ENCODE assay signal across 1 cellular context in genomic region chr1:212242288-212242984, GRCh38.
TF ChIP-seq lines count a peak whose summit lies in the region.

No MANE protein-coding gene starts in this region.

TF ChIP-seq in HepG2, 621 proteins besides CTCF, POLR2A, EP300 and RAD21 (continued from another document and continues in another):
- no peak for TF ChIP-seq ZBTB4 (CRISPR knock-in tag; IDR thresholded peaks at IDR 0.05; ENCODE audit: borderline replicate concordance)
- no peak for TF ChIP-seq TIGD3 (CRISPR knock-in tag; IDR thresholded peaks at IDR 0.05; ENCODE audit: borderline replicate concordance)
- no peak for TF ChIP-seq ZNF280B (CRISPR knock-in tag; IDR thresholded peaks at IDR 0.05; ENCODE audit: borderline replicate concordance)
- TF ChIP-seq FOXP1 (IDR thresholded peaks at IDR 0.05) = no peak
- peak; percentile 78 for TF ChIP-seq FOXP1 (CRISPR knock-in tag; IDR thresholded peaks at IDR 0.05)
- TF ChIP-seq GTF2F1 (IDR thresholded peaks at IDR 0.05; ENCODE audit: low read length) = no peak
- TF ChIP-seq ZIK1 (CRISPR knock-in tag; IDR thresholded peaks at IDR 0.05; ENCODE audit: borderline replicate concordance, low read depth) = no peak
- TF ChIP-seq SMARCE1 (IDR thresholded peaks at IDR 0.05; ENCODE audit: borderline replicate concordance) = no peak
- TF ChIP-seq NFAT5 (CRISPR knock-in tag; IDR thresholded peaks at IDR 0.05) = no peak
- TF ChIP-seq CBFB (CRISPR knock-in tag; IDR thresholded peaks at IDR 0.05) = no peak
- TF ChIP-seq RARG (CRISPR knock-in tag; IDR thresholded peaks at IDR 0.05; ENCODE audit: low read depth) = no peak
- TF ChIP-seq ZNF34 (CRISPR knock-in tag; IDR thresholded peaks at IDR 0.05; ENCODE audit: borderline replicate concordance) = no peak
- no peak for TF ChIP-seq GLMP (CRISPR knock-in tag; IDR thresholded peaks at IDR 0.05; ENCODE audit: borderline replicate concordance)
- TF ChIP-seq HBP1 (CRISPR knock-in tag; IDR thresholded peaks at IDR 0.05; ENCODE audit: low read depth) = no peak
- TF ChIP-seq NCOA2 (CRISPR knock-in tag; IDR thresholded peaks at IDR 0.05) = peak; percentile 82
- TF ChIP-seq ZBTB46 (CRISPR knock-in tag; IDR thresholded peaks at IDR 0.05; ENCODE audit: borderline replicate concordance) = no peak
- 0 out of 2 replicates have a peak, but pooled peaks have one; percentile 20 for TF ChIP-seq ZGPAT (CRISPR knock-in tag; IDR thresholded peaks at IDR 0.05)
- peak; percentile 68 for TF ChIP-seq FOXO1 (CRISPR knock-in tag; IDR thresholded peaks at IDR 0.05)
- peak; percentile 29 for TF ChIP-seq YY1 (IDR thresholded peaks at IDR 0.05; ENCODE audit: insufficient read depth, insufficient replicate concordance, low read depth, low read length)
- TF ChIP-seq ATRX (CRISPR knock-in tag; IDR thresholded peaks at IDR 0.05; ENCODE audit: borderline replicate concordance) = no peak
- TF ChIP-seq SMAD9 (CRISPR knock-in tag; IDR thresholded peaks at IDR 0.05) = no peak
- TF ChIP-seq ZBTB42 (CRISPR knock-in tag; IDR thresholded peaks at IDR 0.05) = no peak
- no peak for TF ChIP-seq ZNF850 (CRISPR knock-in tag; conservative IDR thresholded peaks at IDR 0.05)
- TF ChIP-seq RXRA (CRISPR knock-in tag; IDR thresholded peaks at IDR 0.05) = peak; percentile 82; the same call in 1 of the 2 replicates
- TF ChIP-seq ZNF75D (CRISPR knock-in tag; IDR thresholded peaks at IDR 0.05; ENCODE audit: borderline replicate concordance) = no peak
- no peak for TF ChIP-seq NFE2L1 (CRISPR knock-in tag; IDR thresholded peaks at IDR 0.05; ENCODE audit: borderline replicate concordance)
- TF ChIP-seq NCOR1 (IDR thresholded peaks at IDR 0.05; ENCODE audit: borderline replicate concordance, low read length) = no peak
